ENCODE assay signal across 8 cellular contexts in genomic region chr11:78039919-78040671, GRCh38. TPM values are rescaled to one million over a fixed set of nuclear protein-coding genes. Genes with fewer than 3 reads are reported as not detected.
DNase-seq lines count a peak whose midpoint lies in the region; ATAC-seq and TF ChIP-seq lines count a peak whose summit lies in the region.

No MANE protein-coding gene starts in this region.

- no peaks in the 10 kb centered on the region for H3K9me3 ChIP-seq in duodenal mucosa (ENCODE audit: control insufficient read depth in 1 of 2, low read length in 2 of 2)
- H3K9me3 ChIP-seq in mucosa of descending colon: no peaks in the 10 kb centered on the region
- H3K9me3 ChIP-seq in thoracic aorta: no peaks in the 10 kb centered on the region

- H3K27ac ChIP-seq in duodenal mucosa (ENCODE audit: low read depth, low read length) (no peak overlapping the region), thoracic aorta (peak overlapping the region; percentile 86 to 96)

- intact Hi-C loops in mucosa of descending colon (cut with DNase I, micrococcal nuclease): no loop called here

- ATAC-seq in GM18861 (IDR thresholded peaks at IDR 0.05; ENCODE audit: unreplicated experiment): peak; percentile 73
- ATAC-seq in SK-N-SH treated with all-trans-retinoic acid at 6 μM for 48 hours: peak; percentile 84
- peak; percentile 35 for ATAC-seq in mucosa of descending colon
- peak; percentile 77 for ATAC-seq in thoracic aorta (ENCODE audit: insufficient number of reproducible peaks, low FRiP score, low read depth)
- no peak for ATAC-seq in GM18873 (IDR thresholded peaks at IDR 0.05; ENCODE audit: low FRiP score, unreplicated experiment)

- H3K9ac ChIP-seq in duodenal mucosa (ENCODE audit: low read depth in 1 of 2, low read length in 2 of 2): peak overlapping the region; percentile 46 to 60

- H3K4me1 ChIP-seq in duodenal mucosa (ENCODE audit: control insufficient read depth in 1 of 2, insufficient read depth in 2 of 2, low read length in 2 of 2) (peaks cover 31 to 40% of the 10 kb centered on the region in 2 donors), mucosa of descending colon (ENCODE audit: low read depth) (peaks cover 49% of the 10 kb centered on the region), thoracic aorta (ENCODE audit: control insufficient read depth in 1 of 2, low read depth in 2 of 2) (peaks cover 3 to 18% of the 10 kb centered on the region in 2 donors)

- H3K36me3 ChIP-seq in duodenal mucosa (ENCODE audit: control insufficient read depth in 1 of 2, insufficient read depth in 2 of 2, low read length in 2 of 2) (no peaks in the 10 kb centered on the region), mucosa of descending colon (ENCODE audit: low read depth) (no peaks in the 10 kb centered on the region), thoracic aorta (no peaks in the 10 kb centered on the region)

- DNase-seq in CD1c-positive myeloid dendritic cell (ENCODE audit: extremely low spot score): peak; percentile 36
- DNase-seq in HUDEP-2 (lab: John Stamatoyannopoulos, UW; ENCODE audit: unreplicated experiment in 76 of 76): peak in 65 of 76 experiments; percentile 16 to 77 (median 53)
- peak; percentile 79 to 84 (median 84) for DNase-seq in mucosa of descending colon
- DNase-seq in thoracic aorta (ENCODE audit: low spot score): peak; percentile 46

- no peaks in the 10 kb centered on the region for H3K27me3 ChIP-seq in duodenal mucosa (ENCODE audit: control insufficient read depth in 1 of 2, insufficient read depth in 2 of 2, low read length in 2 of 2)
- no peaks in the 10 kb centered on the region for H3K27me3 ChIP-seq in thoracic aorta (replicated peaks; ENCODE audit: insufficient read depth)

- TF ChIP-seq CTCF in mucosa of descending colon (IDR thresholded peaks at IDR 0.05) (no peak), thoracic aorta (IDR thresholded peaks at IDR 0.05) (no peak)

- H3K4me3 ChIP-seq in duodenal mucosa (ENCODE audit: low read depth in 1 of 2, low read length in 2 of 2) (peak overlapping the region; percentile 41 to 50), mucosa of descending colon (no peak overlapping the region), thoracic aorta (peak overlapping the region; percentile 59)

TF ChIP-seq in SK-N-SH treated with all-trans-retinoic acid at 6 μM for 48 hours, 23 proteins besides CTCF, POLR2A, EP300 and RAD21:
- TF ChIP-seq POU6F1 (CRISPR knock-in tag; IDR thresholded peaks at IDR 0.05; ENCODE audit: borderline replicate concordance, low read depth): 0 out of 2 replicates have a peak, but pooled peaks have one; percentile 37
- TF ChIP-seq TSHZ2 (CRISPR knock-in tag; IDR thresholded peaks at IDR 0.05): peak; percentile 79; the same call in 1 of the 2 replicates
- TF ChIP-seq SNAI2 (CRISPR knock-in tag; IDR thresholded peaks at IDR 0.05): peak; percentile 68
- no peak for TF ChIP-seq ZNF565 (CRISPR knock-in tag; conservative IDR thresholded peaks at IDR 0.05; ENCODE audit: low read depth)
- peak; percentile 10; the same call in 1 of the 2 replicates for TF ChIP-seq ISL1 (CRISPR knock-in tag; IDR thresholded peaks at IDR 0.05)
- no peak; the same call in 1 of the 2 replicates for TF ChIP-seq CSDC2 (CRISPR knock-in tag; IDR thresholded peaks at IDR 0.05)
- 0 out of 2 replicates have a peak, but pooled peaks have one; percentile 39 for TF ChIP-seq ZFP3 (CRISPR knock-in tag; IDR thresholded peaks at IDR 0.05)

RNA-seq across cellular contexts. Expression of gene KCTD14, which starts 17.0 kb away (rescaled TPM):
- total RNA-seq in mucosa of descending colon (10 to 100 TPM in 1 of 3 donors, 1 to 10 TPM in 2; 4.3 to 13.2 (median 9.9) TPM), thoracic aorta (1 to 10 TPM in 1 of 2 donors, under 1 TPM in 1; 0.81 to 5.6 TPM)

RNA-seq across cellular contexts. Expression of gene THRSP, which starts 23.6 kb away (rescaled TPM):
- total RNA-seq in mucosa of descending colon (under 1 TPM in 2 of 3 donors, not detected in 1; 0.41 to 0.51 TPM), thoracic aorta (under 1 TPM in 1 of 2 donors, not detected in 1; 0.56 TPM)

RNA-seq across cellular contexts. Expression of gene NDUFC2, which starts 39.6 kb away (rescaled TPM):
- total RNA-seq in mucosa of descending colon: 100 to 1,000 TPM; 168 to 208 (median 183) TPM
- 10 to 100 TPM; 42.4 to 62.0 TPM for total RNA-seq in thoracic aorta

RNA-seq across cellular contexts. Expression of gene INTS4, which starts 45.6 kb away (rescaled TPM):
- total RNA-seq in mucosa of descending colon: 10 to 100 TPM; 22.8 to 31.7 (median 28.3) TPM
- 10 to 100 TPM; 23.4 to 31.1 TPM for total RNA-seq in thoracic aorta
